In genomic region chr2:240236217-240237111, GRCh38 we compare ENCODE assay signal across 9 cellular contexts.
DNase-seq lines count a peak whose midpoint lies in the region; ATAC-seq and TF ChIP-seq lines count a peak whose summit lies in the region.
"Had no signal": no experiment of that assay in that cellular context is flagged by ENCODE, and none has a peak within 500 bp of the region (broad histone marks: within the 10 kb centered on the region; RNA-seq: fewer than 3 reads in every experiment).

No MANE protein-coding gene starts in this region.

- peak overlapping the region; percentile 52 for H3K23ac ChIP-seq in neuronal stem cell (ENCODE audit: low read depth, low read length, poor library complexity)

- H3K27ac ChIP-seq in cingulate gyrus (ENCODE audit: low read depth, low read length) (peak overlapping the region; percentile 29), neuronal stem cell (replicated peaks; ENCODE audit: low read length) (no peak overlapping the region), substantia nigra (ENCODE audit: low read depth, low read length, poor library complexity, severe bottlenecking) (no peak overlapping the region)

- no peak overlapping the region for H3K4me2 ChIP-seq in neuronal stem cell (ENCODE audit: insufficient read depth, low read length, poor library complexity, severe bottlenecking)

- peak overlapping the region; percentile 31 for H3K9ac ChIP-seq in neuronal stem cell (ENCODE audit: low read depth, low read length, poor library complexity)

- H2BK120ac ChIP-seq in neuronal stem cell (ENCODE audit: low read depth, low read length), result no peak overlapping the region

- whole genome bisulfite sequencing in neuronal stem cell (ENCODE audit: extremely low coverage in 2 of 2, insufficient read length in 2 of 2, insufficient replicate concordance in 1 of 2), 2 donors, result no CpG with 5 or more reads among the region's 12 CpGs

- no peak overlapping the region for H3K4me3 ChIP-seq in neuronal stem cell (ENCODE audit: low read length in 2 of 2)

- H3K9me3 ChIP-seq in neuronal stem cell (replicated peaks in 1 of 2; ENCODE audit: control insufficient read depth in 2 of 2, insufficient read depth in 1 of 2, low read depth in 1 of 2, low read length in 2 of 2), result peaks cover 0 to 2% of the 10 kb centered on the region in 2 donors

- no peaks in the 10 kb centered on the region for H3K79me1 ChIP-seq in neuronal stem cell (ENCODE audit: low read depth, low read length)

- TF ChIP-seq CTCF in GM13976 (IDR thresholded peaks at IDR 0.05; ENCODE audit: borderline replicate concordance, control extremely low read depth, extremely low read depth, insufficient read depth, missing control alignments), result no peak

- in situ Hi-C loops in GM13976 (cut with MboI; ENCODE audit: low sequenced_read_pairs, unreplicated experiment), result loop anchor here (25.0 kb wide), 1 partner anchor 201 kb away; the partner anchor contains the start of gene GPC1

- no peak overlapping the region for H3K4ac ChIP-seq in neuronal stem cell (ENCODE audit: low read length)

- H2AK5ac ChIP-seq in neuronal stem cell (ENCODE audit: low read depth, low read length), result peak overlapping the region; percentile 87

- ATAC-seq in GM18502 (IDR thresholded peaks at IDR 0.05; ENCODE audit: poor library complexity, unreplicated experiment), result no peak

- DNase-seq in DMS153 (lab: John Stamatoyannopoulos, UW) (peak; percentile 74), NCI-H2029 (lab: John Stamatoyannopoulos, UW) (peak; percentile 88), neuronal stem cell (ENCODE audit: low spot score) (no peak), GM13976 (ENCODE audit: low spot score) (no peak), substantia nigra (lab: John Stamatoyannopoulos, UW) (no peak), iPS-NIHi11 (ENCODE audit: low spot score) (no peak)
- DNase-seq: stimulated activated CD4-positive, alpha-beta T cell treated with anti-CD3 and anti-CD28 coated beads, Interleukin-2, amount 100 ng/mL, for 48 hours had no signal

- no peak overlapping the region for H3K14ac ChIP-seq in neuronal stem cell (ENCODE audit: low read length)

- no peak overlapping the region for H4K91ac ChIP-seq in neuronal stem cell (ENCODE audit: low read depth, low read length, poor library complexity)

- H3K4me1 ChIP-seq in neuronal stem cell (ENCODE audit: control insufficient read depth in 2 of 2, insufficient read depth in 1 of 2, low read depth in 1 of 2, low read length in 2 of 2), result peaks cover 8 to 13% of the 10 kb centered on the region in 2 donors

- H3K27me3 ChIP-seq in neuronal stem cell (ENCODE audit: control insufficient read depth in 3 of 3, insufficient read depth in 3 of 3, low read depth in 1 of 3, low read length in 3 of 3), result peaks cover 0 to 6% (median 4%) of the 10 kb centered on the region in 3 experiments

- no peak overlapping the region for H2BK12ac ChIP-seq in neuronal stem cell (ENCODE audit: low read length)

- peak overlapping the region; percentile 93 for H2BK15ac ChIP-seq in neuronal stem cell (ENCODE audit: low read length)

- peak overlapping the region; percentile 36 for H2AFZ ChIP-seq in neuronal stem cell (ENCODE audit: low read length)

- H3K36me3 ChIP-seq in neuronal stem cell (replicated peaks in 1 of 2; ENCODE audit: control insufficient read depth in 2 of 2, insufficient read depth in 2 of 2, low read length in 2 of 2), result no peaks in the 10 kb centered on the region

- no peak overlapping the region for H4K8ac ChIP-seq in neuronal stem cell (ENCODE audit: low read depth, low read length)

- peak overlapping the region; percentile 54 for H3K18ac ChIP-seq in neuronal stem cell (ENCODE audit: low read length)

- H2BK5ac ChIP-seq in neuronal stem cell (ENCODE audit: low read length), result peak overlapping the region; percentile 42

Comparison
In these comparisons a context has a peak if more than half of its experiments do, and no peak if none do; other contexts are left out.
1. DNase-seq: peak in DMS153 (single experiment) and NCI-H2029 (single experiment); none in neuronal stem cell (single experiment), GM13976 (single experiment), substantia nigra (0 of 49) and iPS-NIHi11 (single experiment).